ENCODE assay signal across 1 cellular context in the genomic region with DNA sequence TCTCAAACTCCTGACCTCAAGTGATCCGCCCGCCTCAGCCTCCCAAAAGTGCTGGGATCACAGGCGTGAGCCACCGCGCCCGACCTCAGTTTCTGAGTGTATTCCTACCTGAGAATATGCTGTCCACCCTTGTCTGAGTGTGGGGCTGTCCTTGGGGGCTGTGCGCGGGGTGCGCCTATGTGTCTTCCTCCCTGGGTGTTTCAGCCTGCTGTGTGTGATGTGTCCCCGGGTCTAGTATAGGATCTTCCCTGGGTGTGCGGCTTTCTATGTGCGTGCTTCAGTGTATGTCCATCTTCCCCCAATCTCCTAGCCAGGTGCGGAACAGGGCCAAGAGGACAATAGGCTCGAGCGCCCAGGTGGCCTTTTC.
TF ChIP-seq lines count a peak whose summit lies in the region.

No MANE protein-coding gene starts in this region.

TF ChIP-seq in GM23338, 12 proteins besides CTCF, POLR2A, EP300 and RAD21:
- TF ChIP-seq, protein P1, sequence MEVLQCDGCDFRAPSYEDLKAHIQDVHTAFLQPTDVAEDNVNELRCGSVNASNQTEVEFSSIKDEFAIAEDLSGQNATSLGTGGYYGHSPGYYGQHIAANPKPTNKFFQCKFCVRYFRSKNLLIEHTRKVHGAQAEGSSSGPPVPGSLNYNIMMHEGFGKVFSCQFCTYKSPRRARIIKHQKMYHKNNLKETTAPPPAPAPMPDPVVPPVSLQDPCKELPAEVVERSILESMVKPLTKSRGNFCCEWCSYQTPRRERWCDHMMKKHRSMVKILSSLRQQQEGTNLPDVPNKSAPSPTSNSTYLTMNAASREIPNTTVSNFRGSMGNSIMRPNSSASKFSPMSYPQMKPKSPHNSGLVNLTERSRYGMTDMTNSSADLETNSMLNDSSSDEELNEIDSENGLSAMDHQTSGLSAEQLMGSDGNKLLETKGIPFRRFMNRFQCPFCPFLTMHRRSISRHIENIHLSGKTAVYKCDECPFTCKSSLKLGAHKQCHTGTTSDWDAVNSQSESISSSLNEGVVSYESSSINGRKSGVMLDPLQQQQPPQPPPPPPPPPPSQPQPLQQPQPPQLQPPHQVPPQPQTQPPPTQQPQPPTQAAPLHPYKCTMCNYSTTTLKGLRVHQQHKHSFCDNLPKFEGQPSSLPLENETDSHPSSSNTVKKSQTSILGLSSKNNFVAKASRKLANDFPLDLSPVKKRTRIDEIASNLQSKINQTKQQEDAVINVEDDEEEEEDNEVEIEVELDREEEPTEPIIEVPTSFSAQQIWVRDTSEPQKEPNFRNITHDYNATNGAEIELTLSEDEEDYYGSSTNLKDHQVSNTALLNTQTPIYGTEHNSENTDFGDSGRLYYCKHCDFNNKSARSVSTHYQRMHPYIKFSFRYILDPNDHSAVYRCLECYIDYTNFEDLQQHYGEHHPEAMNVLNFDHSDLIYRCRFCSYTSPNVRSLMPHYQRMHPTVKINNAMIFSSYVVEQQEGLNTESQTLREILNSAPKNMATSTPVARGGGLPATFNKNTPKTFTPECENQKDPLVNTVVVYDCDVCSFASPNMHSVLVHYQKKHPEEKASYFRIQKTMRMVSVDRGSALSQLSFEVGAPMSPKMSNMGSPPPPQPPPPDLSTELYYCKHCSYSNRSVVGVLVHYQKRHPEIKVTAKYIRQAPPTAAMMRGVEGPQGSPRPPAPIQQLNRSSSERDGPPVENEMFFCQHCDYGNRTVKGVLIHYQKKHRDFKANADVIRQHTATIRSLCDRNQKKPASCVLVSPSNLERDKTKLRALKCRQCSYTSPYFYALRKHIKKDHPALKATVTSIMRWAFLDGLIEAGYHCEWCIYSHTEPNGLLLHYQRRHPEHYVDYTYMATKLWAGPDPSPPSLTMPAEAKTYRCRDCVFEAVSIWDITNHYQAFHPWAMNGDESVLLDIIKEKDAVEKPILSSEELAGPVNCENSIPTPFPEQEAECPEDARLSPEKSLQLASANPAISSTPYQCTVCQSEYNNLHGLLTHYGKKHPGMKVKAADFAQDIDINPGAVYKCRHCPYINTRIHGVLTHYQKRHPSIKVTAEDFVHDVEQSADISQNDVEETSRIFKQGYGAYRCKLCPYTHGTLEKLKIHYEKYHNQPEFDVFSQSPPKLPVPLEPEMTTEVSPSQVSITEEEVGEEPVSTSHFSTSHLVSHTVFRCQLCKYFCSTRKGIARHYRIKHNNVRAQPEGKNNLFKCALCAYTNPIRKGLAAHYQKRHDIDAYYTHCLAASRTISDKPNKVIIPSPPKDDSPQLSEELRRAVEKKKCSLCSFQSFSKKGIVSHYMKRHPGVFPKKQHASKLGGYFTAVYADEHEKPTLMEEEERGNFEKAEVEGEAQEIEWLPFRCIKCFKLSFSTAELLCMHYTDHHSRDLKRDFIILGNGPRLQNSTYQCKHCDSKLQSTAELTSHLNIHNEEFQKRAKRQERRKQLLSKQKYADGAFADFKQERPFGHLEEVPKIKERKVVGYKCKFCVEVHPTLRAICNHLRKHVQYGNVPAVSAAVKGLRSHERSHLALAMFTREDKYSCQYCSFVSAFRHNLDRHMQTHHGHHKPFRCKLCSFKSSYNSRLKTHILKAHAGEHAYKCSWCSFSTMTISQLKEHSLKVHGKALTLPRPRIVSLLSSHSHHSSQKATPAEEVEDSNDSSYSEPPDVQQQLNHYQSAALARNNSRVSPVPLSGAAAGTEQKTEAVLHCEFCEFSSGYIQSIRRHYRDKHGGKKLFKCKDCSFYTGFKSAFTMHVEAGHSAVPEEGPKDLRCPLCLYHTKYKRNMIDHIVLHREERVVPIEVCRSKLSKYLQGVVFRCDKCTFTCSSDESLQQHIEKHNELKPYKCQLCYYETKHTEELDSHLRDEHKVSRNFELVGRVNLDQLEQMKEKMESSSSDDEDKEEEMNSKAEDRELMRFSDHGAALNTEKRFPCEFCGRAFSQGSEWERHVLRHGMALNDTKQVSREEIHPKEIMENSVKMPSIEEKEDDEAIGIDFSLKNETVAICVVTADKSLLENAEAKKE (CRISPR knock-in tag; IDR thresholded peaks at IDR 0.05), result no peak
- TF ChIP-seq, protein P2, sequence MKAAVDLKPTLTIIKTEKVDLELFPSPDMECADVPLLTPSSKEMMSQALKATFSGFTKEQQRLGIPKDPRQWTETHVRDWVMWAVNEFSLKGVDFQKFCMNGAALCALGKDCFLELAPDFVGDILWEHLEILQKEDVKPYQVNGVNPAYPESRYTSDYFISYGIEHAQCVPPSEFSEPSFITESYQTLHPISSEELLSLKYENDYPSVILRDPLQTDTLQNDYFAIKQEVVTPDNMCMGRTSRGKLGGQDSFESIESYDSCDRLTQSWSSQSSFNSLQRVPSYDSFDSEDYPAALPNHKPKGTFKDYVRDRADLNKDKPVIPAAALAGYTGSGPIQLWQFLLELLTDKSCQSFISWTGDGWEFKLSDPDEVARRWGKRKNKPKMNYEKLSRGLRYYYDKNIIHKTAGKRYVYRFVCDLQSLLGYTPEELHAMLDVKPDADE (IDR thresholded peaks at IDR 0.05), result no peak
- TF ChIP-seq POLR2AphosphoS5 (IDR thresholded peaks at IDR 0.05; ENCODE audit: low read depth) (no peak), JUNB (IDR thresholded peaks at IDR 0.05; ENCODE audit: unreplicated experiment) (no peak), EZH2 (IDR thresholded peaks at IDR 0.05; ENCODE audit: low read depth, unreplicated experiment) (no peak)
- TF ChIP-seq, protein P3, sequence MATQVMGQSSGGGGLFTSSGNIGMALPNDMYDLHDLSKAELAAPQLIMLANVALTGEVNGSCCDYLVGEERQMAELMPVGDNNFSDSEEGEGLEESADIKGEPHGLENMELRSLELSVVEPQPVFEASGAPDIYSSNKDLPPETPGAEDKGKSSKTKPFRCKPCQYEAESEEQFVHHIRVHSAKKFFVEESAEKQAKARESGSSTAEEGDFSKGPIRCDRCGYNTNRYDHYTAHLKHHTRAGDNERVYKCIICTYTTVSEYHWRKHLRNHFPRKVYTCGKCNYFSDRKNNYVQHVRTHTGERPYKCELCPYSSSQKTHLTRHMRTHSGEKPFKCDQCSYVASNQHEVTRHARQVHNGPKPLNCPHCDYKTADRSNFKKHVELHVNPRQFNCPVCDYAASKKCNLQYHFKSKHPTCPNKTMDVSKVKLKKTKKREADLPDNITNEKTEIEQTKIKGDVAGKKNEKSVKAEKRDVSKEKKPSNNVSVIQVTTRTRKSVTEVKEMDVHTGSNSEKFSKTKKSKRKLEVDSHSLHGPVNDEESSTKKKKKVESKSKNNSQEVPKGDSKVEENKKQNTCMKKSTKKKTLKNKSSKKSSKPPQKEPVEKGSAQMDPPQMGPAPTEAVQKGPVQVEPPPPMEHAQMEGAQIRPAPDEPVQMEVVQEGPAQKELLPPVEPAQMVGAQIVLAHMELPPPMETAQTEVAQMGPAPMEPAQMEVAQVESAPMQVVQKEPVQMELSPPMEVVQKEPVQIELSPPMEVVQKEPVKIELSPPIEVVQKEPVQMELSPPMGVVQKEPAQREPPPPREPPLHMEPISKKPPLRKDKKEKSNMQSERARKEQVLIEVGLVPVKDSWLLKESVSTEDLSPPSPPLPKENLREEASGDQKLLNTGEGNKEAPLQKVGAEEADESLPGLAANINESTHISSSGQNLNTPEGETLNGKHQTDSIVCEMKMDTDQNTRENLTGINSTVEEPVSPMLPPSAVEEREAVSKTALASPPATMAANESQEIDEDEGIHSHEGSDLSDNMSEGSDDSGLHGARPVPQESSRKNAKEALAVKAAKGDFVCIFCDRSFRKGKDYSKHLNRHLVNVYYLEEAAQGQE (IDR thresholded peaks at IDR 0.05; ENCODE audit: unreplicated experiment), result no peak
